8 cellular contexts compared by ENCODE assay signal in genomic region chrX:51395807-51396728, GRCh38.
DNase-seq lines count a peak whose midpoint lies in the region; ATAC-seq lines count a peak whose summit lies in the region.

No MANE protein-coding gene starts in this region.

- peak overlapping the region; percentile 83 to 96 (median 96) for H3K27ac Mint-ChIP-seq in CD4-positive, CD25-positive, alpha-beta regulatory T cell
- peak overlapping the region; percentile 93 for H3K27ac Mint-ChIP-seq in activated naive CD4-positive, alpha-beta T cell treated with anti-CD3 and anti-CD28 coated beads, Interleukin-2, amount 10 ng/mL, durations not matched to agents 7 days and 5 days

- no peaks in the 10 kb centered on the region for H3K27me3 Mint-ChIP-seq in CD4-positive, CD25-positive, alpha-beta regulatory T cell
- H3K27me3 Mint-ChIP-seq in activated naive CD4-positive, alpha-beta T cell treated with anti-CD3 and anti-CD28 coated beads, Interleukin-2, amount 10 ng/mL, durations not matched to agents 7 days and 5 days: no peaks in the 10 kb centered on the region

- 1% methylated on average over 50 of the region's 50 CpGs for WGBS in right cardiac atrium

- DNase-seq in CD4-positive, CD25-positive, alpha-beta regulatory T cell: peak; percentile 24 to 74 (median 65)
- DNase-seq in NCI-H524 treated with DMSO at 0.1 percent for 48 hours (lab: John Stamatoyannopoulos, UW): peak; percentile 17
- peak; percentile 68 for DNase-seq in activated naive CD4-positive, alpha-beta T cell treated with anti-CD3 and anti-CD28 coated beads, Interleukin-2, amount 10 ng/mL, durations not matched to agents 7 days and 5 days
- peak; percentile 22 to 70 (median 60) for DNase-seq in right cardiac atrium
- peak; percentile 17 to 19 for DNase-seq in stimulated activated CD4-positive, alpha-beta T cell treated with anti-CD3 and anti-CD28 coated beads, Interleukin-15, amount 100 ng/mL, for 1 hour (ENCODE audit: low read depth in 1 of 2, low spot score in 1 of 2)
- no peak for DNase-seq in NOMO-1 (lab: John Stamatoyannopoulos, UW; ENCODE audit: unreplicated experiment in 2 of 2)
- no peak for DNase-seq in AML-193 (lab: John Stamatoyannopoulos, UW)
- no peak for DNase-seq in NCI-H2171 (lab: John Stamatoyannopoulos, UW)

- peaks cover 8% of the 10 kb centered on the region for H3K4me1 ChIP-seq in CD4-positive, CD25-positive, alpha-beta regulatory T cell (ENCODE audit: control insufficient read depth, insufficient read depth, low read length, poor library complexity, severe bottlenecking)
- no peaks in the 10 kb centered on the region for H3K4me1 ChIP-seq in right cardiac atrium (ENCODE audit: control insufficient read depth, insufficient read depth, low read length)

- H3K4me3 Mint-ChIP-seq in CD4-positive, CD25-positive, alpha-beta regulatory T cell: peak overlapping the region; percentile 92 to 98 (median 94)
- H3K4me3 Mint-ChIP-seq in activated naive CD4-positive, alpha-beta T cell treated with anti-CD3 and anti-CD28 coated beads, Interleukin-2, amount 10 ng/mL, durations not matched to agents 7 days and 5 days: peak overlapping the region; percentile 88

- ATAC-seq in CD4-positive, CD25-positive, alpha-beta regulatory T cell (ENCODE audit: low read depth in 2 of 2): peak; percentile 88 to 89
- ATAC-seq in right cardiac atrium: peak; percentile 71 to 74

- H3K36me3 ChIP-seq in CD4-positive, CD25-positive, alpha-beta regulatory T cell (ENCODE audit: control insufficient read depth, insufficient read depth, low read length): no peaks in the 10 kb centered on the region

- peak overlapping the region; percentile 81 for H3K4me3 ChIP-seq in CD4-positive, CD25-positive, alpha-beta regulatory T cell (ENCODE audit: low read depth, low read length)
- H3K4me3 ChIP-seq in right cardiac atrium (ENCODE audit: low read length): peak overlapping the region; percentile 25

- peaks cover 0 to 4% of the 10 kb centered on the region in 2 experiments for H3K9me3 ChIP-seq in CD4-positive, CD25-positive, alpha-beta regulatory T cell (ENCODE audit: control insufficient read depth in 2 of 2, low read length in 2 of 2)
- H3K9me3 ChIP-seq in right cardiac atrium (ENCODE audit: control insufficient read depth, low read length): no peaks in the 10 kb centered on the region

- CTCF ChIA-PET in activated naive CD4-positive, alpha-beta T cell treated with anti-CD3 and anti-CD28 coated beads, Interleukin-2, amount 10 ng/mL, durations not matched to agents 7 days and 5 days (lab: Charles Lee): interaction anchor here (0.6 kb wide), 1 partner anchor 59 kb away, joined by 3 read pairs; no protein-coding TSS in a partner anchor

- H3K36me3 Mint-ChIP-seq in CD4-positive, CD25-positive, alpha-beta regulatory T cell: peaks cover 5% of the 10 kb centered on the region
- H3K36me3 Mint-ChIP-seq in activated naive CD4-positive, alpha-beta T cell treated with anti-CD3 and anti-CD28 coated beads, Interleukin-2, amount 10 ng/mL, durations not matched to agents 7 days and 5 days: no peaks in the 10 kb centered on the region

- intact Hi-C loops in right cardiac atrium (cut with DNase I): no loop called here

- peaks cover 0 to 7% (median 4%) of the 10 kb centered on the region in 7 donors for H3K9me3 Mint-ChIP-seq in CD4-positive, CD25-positive, alpha-beta regulatory T cell
- peaks cover 3% of the 10 kb centered on the region for H3K9me3 Mint-ChIP-seq in activated naive CD4-positive, alpha-beta T cell treated with anti-CD3 and anti-CD28 coated beads, Interleukin-2, amount 10 ng/mL, durations not matched to agents 7 days and 5 days

- H3K27ac ChIP-seq in CD4-positive, CD25-positive, alpha-beta regulatory T cell (ENCODE audit: insufficient read depth, low read length, poor library complexity, severe bottlenecking): peak overlapping the region; percentile 47
- H3K27ac ChIP-seq in right cardiac atrium (ENCODE audit: low read length): no peak overlapping the region

- H3K27me3 ChIP-seq in CD4-positive, CD25-positive, alpha-beta regulatory T cell (ENCODE audit: control insufficient read depth, insufficient read depth, low read length): no peaks in the 10 kb centered on the region
- H3K27me3 ChIP-seq in right cardiac atrium (ENCODE audit: control insufficient read depth, insufficient read depth): no peaks in the 10 kb centered on the region

- H3K4me1 Mint-ChIP-seq in CD4-positive, CD25-positive, alpha-beta regulatory T cell: peaks cover 0 to 46% (median 23%) of the 10 kb centered on the region in 4 donors
- peaks cover 22% of the 10 kb centered on the region for H3K4me1 Mint-ChIP-seq in activated naive CD4-positive, alpha-beta T cell treated with anti-CD3 and anti-CD28 coated beads, Interleukin-2, amount 10 ng/mL, durations not matched to agents 7 days and 5 days

Comparison
In these comparisons a context has a peak if more than half of its experiments do, and no peak if none do; other contexts are left out.
1. DNase-seq: peak in CD4-positive, CD25-positive, alpha-beta regulatory T cell (3 of 3), NCI-H524 treated with DMSO at 0.1 percent for 48 hours (single experiment), activated naive CD4-positive, alpha-beta T cell treated with anti-CD3 and anti-CD28 coated beads, Interleukin-2, amount 10 ng/mL, durations not matched to agents 7 days and 5 days (single experiment), right cardiac atrium (3 of 3) and stimulated activated CD4-positive, alpha-beta T cell treated with anti-CD3 and anti-CD28 coated beads, Interleukin-15, amount 100 ng/mL, for 1 hour (2 of 2); none in NOMO-1 (0 of 2), AML-193 (0 of 2) and NCI-H2171 (single experiment).